Comparison of ENCODE assay signal across 13 cellular contexts in the genomic region with DNA sequence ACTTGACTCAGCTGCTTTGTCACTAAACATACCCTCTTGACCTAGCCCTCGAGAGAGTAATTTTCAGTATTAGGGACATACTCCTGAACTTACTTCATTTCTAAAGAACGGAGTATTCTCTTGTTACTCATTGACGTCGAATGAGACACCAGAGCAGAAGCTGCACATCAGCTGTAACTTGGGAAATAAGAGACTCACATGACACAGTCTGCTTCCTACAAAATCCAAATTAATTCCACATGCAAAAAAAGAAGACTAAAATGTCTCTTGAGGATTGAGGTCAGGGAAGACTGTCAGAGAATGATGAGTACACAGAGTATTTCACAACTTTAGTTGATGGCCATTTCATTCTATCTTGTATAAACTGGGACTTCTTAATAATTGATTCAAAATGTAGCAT.
A peak's percentile ranks its signal among the peaks of the same experiment; 100 is the strongest.
DNase-seq lines count a peak whose midpoint lies in the region; ATAC-seq and TF ChIP-seq lines count a peak whose summit lies in the region.
"Had no signal": no experiment of that assay in that cellular context is flagged by ENCODE, and none has a peak within 500 bp of the region (broad histone marks: within the 10 kb centered on the region; RNA-seq: fewer than 3 reads in every experiment).

No MANE protein-coding gene starts in this region.

- no peak for TF ChIP-seq POLR2A in breast epithelium (IDR thresholded peaks at IDR 0.05)

- H3K9me3 ChIP-seq in breast epithelium = no peaks in the 10 kb centered on the region
- no peaks in the 10 kb centered on the region for H3K9me3 ChIP-seq in upper lobe of right lung

- no peaks in the 10 kb centered on the region for H3K27me3 Mint-ChIP-seq in MCF 10A (ENCODE audit: insufficient read depth, unreplicated experiment)
- no peaks in the 10 kb centered on the region for H3K27me3 Mint-ChIP-seq in activated CD4-positive, alpha-beta memory T cell treated with anti-CD3 and anti-CD28 coated beads, Interleukin-2, amount 10 ng/mL, durations not matched to agents 7 days and 5 days
- H3K27me3 Mint-ChIP-seq: progenitor cell of endocrine pancreas had no signal

- CTCF ChIA-PET in MCF 10A (lab: Yijun Ruan, JAX) = no interaction called here
- CTCF ChIA-PET in activated CD4-positive, alpha-beta memory T cell treated with anti-CD3 and anti-CD28 coated beads, Interleukin-2, amount 10 ng/mL, durations not matched to agents 7 days and 5 days (lab: Charles Lee) = no interaction called here

- peak overlapping the region in 1 of 2 donors; percentile 17 for H3K27ac ChIP-seq in breast epithelium
- no peak overlapping the region for H3K27ac ChIP-seq in upper lobe of right lung
- H3K27ac ChIP-seq: 22Rv1 had no signal

- H3K36me3 ChIP-seq in breast epithelium (no peaks in the 10 kb centered on the region), upper lobe of right lung (no peaks in the 10 kb centered on the region)

- peak; percentile 49 for ATAC-seq in upper lobe of right lung
- ATAC-seq: activated CD4-positive, alpha-beta T cell treated with anti-CD3 and anti-CD28 coated beads for 36 hours had no signal

- H3K27me3 ChIP-seq in breast epithelium (no peaks in the 10 kb centered on the region), upper lobe of right lung (no peaks in the 10 kb centered on the region)

- BruUV-seq in MCF 10A (replicated peaks; lab: Mats Ljungman, UMichigan) = no TSS peak

- DNase-seq in MCF 10A (ENCODE audit: unreplicated experiment) (peak; percentile 39), breast epithelium (ENCODE audit: low spot score in 2 of 2) (no peak), choroid plexus epithelial cell (ENCODE audit: low read depth) (peak; percentile 89), kidney tubule cell (ENCODE audit: low spot score) (peak; percentile 80), upper lobe of right lung (no peak), NCI-H1436 (lab: John Stamatoyannopoulos, UW) (no peak), mucosa of gallbladder (ENCODE audit: low spot score) (no peak)
- DNase-seq in activated CD4-positive, alpha-beta memory T cell treated with anti-CD3 and anti-CD28 coated beads, Interleukin-2, amount 10 ng/mL, durations not matched to agents 7 days and 5 days = no peak
- DNase-seq: activated CD4-positive, alpha-beta T cell treated with anti-CD3 and anti-CD28 coated beads for 36 hours; NCI-H1694 treated with DMSO at 0.1 percent for 48 hours; NK-92 treated with Interleukin-12 subunit alpha and Interleukin-12 subunit beta, amount 100 ng/mL, for 24 hours had no signal

- H3K9me3 Mint-ChIP-seq in MCF 10A (ENCODE audit: unreplicated experiment) = no peaks in the 10 kb centered on the region
- H3K9me3 Mint-ChIP-seq in activated CD4-positive, alpha-beta memory T cell treated with anti-CD3 and anti-CD28 coated beads, Interleukin-2, amount 10 ng/mL, durations not matched to agents 7 days and 5 days = no peaks in the 10 kb centered on the region

- intact Hi-C loops in MCF 10A (cut with micrococcal nuclease) = no loop called here
- intact Hi-C loops in breast epithelium (cut with DNase I; ENCODE audit: low total_unique reads) = loop anchor here (10.0 kb wide), 1 partner anchor 1641 kb away; no protein-coding TSS in a partner anchor
- intact Hi-C loops in upper lobe of right lung (cut with DNase I) = no loop called here

- H3K4me1 Mint-ChIP-seq in MCF 10A (ENCODE audit: insufficient read depth, unreplicated experiment) = peaks cover 8% of the 10 kb centered on the region
- H3K4me1 Mint-ChIP-seq in activated CD4-positive, alpha-beta memory T cell treated with anti-CD3 and anti-CD28 coated beads, Interleukin-2, amount 10 ng/mL, durations not matched to agents 7 days and 5 days = no peaks in the 10 kb centered on the region
- H3K4me1 Mint-ChIP-seq: activated CD4-positive, alpha-beta T cell treated with anti-CD3 and anti-CD28 coated beads for 36 hours had no signal

- TF ChIP-seq CTCF in MCF 10A (IDR thresholded peaks at IDR 0.05; ENCODE audit: unreplicated experiment) (no peak), breast epithelium (IDR thresholded peaks at IDR 0.05) (no peak), choroid plexus epithelial cell (conservative IDR thresholded peaks at IDR 0.05; ENCODE audit: low read depth, low read length) (no peak), upper lobe of right lung (IDR thresholded peaks at IDR 0.05) (no peak)

- H3K36me3 Mint-ChIP-seq in MCF 10A (ENCODE audit: insufficient read depth, unreplicated experiment) = no peaks in the 10 kb centered on the region
- no peaks in the 10 kb centered on the region for H3K36me3 Mint-ChIP-seq in activated CD4-positive, alpha-beta memory T cell treated with anti-CD3 and anti-CD28 coated beads, Interleukin-2, amount 10 ng/mL, durations not matched to agents 7 days and 5 days (ENCODE audit: low read depth)

- H3K4me1 ChIP-seq in breast epithelium = no peaks in the 10 kb centered on the region
- no peaks in the 10 kb centered on the region for H3K4me1 ChIP-seq in upper lobe of right lung

- H3K27ac Mint-ChIP-seq in MCF 10A (ENCODE audit: low read depth, unreplicated experiment) = peak overlapping the region; percentile 25
- no peak overlapping the region for H3K27ac Mint-ChIP-seq in activated CD4-positive, alpha-beta memory T cell treated with anti-CD3 and anti-CD28 coated beads, Interleukin-2, amount 10 ng/mL, durations not matched to agents 7 days and 5 days
- H3K27ac Mint-ChIP-seq: activated CD4-positive, alpha-beta T cell treated with anti-CD3 and anti-CD28 coated beads for 36 hours; progenitor cell of endocrine pancreas had no signal

- H3K4me3 ChIP-seq in breast epithelium (no peak overlapping the region), choroid plexus epithelial cell (ENCODE audit: low read depth, low read length) (no peak overlapping the region), upper lobe of right lung (no peak overlapping the region)

- no peak overlapping the region for H3K4me3 Mint-ChIP-seq in MCF 10A (ENCODE audit: unreplicated experiment)
- H3K4me3 Mint-ChIP-seq in activated CD4-positive, alpha-beta memory T cell treated with anti-CD3 and anti-CD28 coated beads, Interleukin-2, amount 10 ng/mL, durations not matched to agents 7 days and 5 days = no peak overlapping the region
- H3K4me3 Mint-ChIP-seq: activated CD4-positive, alpha-beta T cell treated with anti-CD3 and anti-CD28 coated beads for 36 hours had no signal

- POLR2A ChIA-PET in MCF 10A (lab: Yijun Ruan, JAX) = interaction anchor here (0.7 to 2.4 kb wide), 2 partner anchors 118 to 153 kb away, joined by 4 to 22 read pairs; no protein-coding TSS in a partner anchor
- POLR2A ChIA-PET in activated CD4-positive, alpha-beta memory T cell treated with anti-CD3 and anti-CD28 coated beads, Interleukin-2, amount 10 ng/mL, durations not matched to agents 7 days and 5 days (lab: Charles Lee) = no interaction called here

Comparison
In these comparisons a context has a peak if more than half of its experiments do, and no peak if none do; other contexts are left out.
1. DNase-seq: peak in MCF 10A (single experiment), choroid plexus epithelial cell (single experiment) and kidney tubule cell (single experiment); none in breast epithelium (0 of 2), upper lobe of right lung (single experiment), NCI-H1436 (single experiment), mucosa of gallbladder (single experiment) and activated CD4-positive, alpha-beta memory T cell treated with anti-CD3 and anti-CD28 coated beads, Interleukin-2, amount 10 ng/mL, durations not matched to agents 7 days and 5 days (single experiment).